ENCODE assay signal across 25 cellular contexts in the genomic region with DNA sequence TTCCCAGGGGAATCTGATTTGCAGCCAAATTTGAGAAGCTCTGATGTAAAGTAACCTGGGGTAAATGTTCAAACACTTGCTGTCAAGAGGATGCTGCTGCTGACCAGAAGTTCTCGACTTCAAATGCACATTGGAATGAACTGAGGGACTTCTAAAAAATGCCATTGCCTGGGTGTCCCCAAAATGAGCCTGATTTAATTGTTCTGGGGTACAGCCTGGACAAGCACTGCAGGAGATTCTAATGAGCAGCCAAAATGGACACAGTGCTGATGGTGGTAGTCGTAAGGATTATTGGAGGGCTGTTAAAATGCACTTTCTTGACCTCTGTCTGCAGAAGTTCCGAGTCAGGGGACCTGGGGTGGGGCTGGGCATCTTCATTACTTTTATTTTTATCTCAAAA. TPM values are rescaled to one million over a fixed set of nuclear protein-coding genes. Genes with fewer than 3 reads are reported as not detected.
"Had no signal": no experiment of that assay in that cellular context is flagged by ENCODE, and none has a peak within 500 bp of the region (broad histone marks: within the 10 kb centered on the region; RNA-seq: fewer than 3 reads in every experiment).

No MANE protein-coding gene starts in this region.

- H3K9ac ChIP-seq: parathyroid adenoma had no signal

- H3K4me3 ChIP-seq: left ventricle myocardium inferior, lung, mucosa of descending colon, right atrium auricular region, right lobe of liver, smooth muscle cell, tibial nerve, uterus had no signal

- H3K4me3 Mint-ChIP-seq: naive thymus-derived CD4-positive, alpha-beta T cell; natural killer cell treated with Interleukin-12 subunit alpha and Interleukin-12 subunit beta and Interleukin-15 and Interleukin-18, amount 100 ng/mL, for 72 hours; neural crest cell; stimulated activated memory B cell treated with anti-CD40 and anti-IgM and Interleukin-4, amounts not matched to agents 10 μg/mL and 1 μg/mL and 100 μg/mL, for 72 hours; stimulated activated naive CD8-positive, alpha-beta T cell treated with anti-CD3 and anti-CD28 coated beads, Interleukin-15, amount 100 ng/mL, for 72 hours; type B pancreatic cell had no signal

- H2AFZ ChIP-seq: parathyroid adenoma had no signal

- H3K36me3 ChIP-seq: left ventricle myocardium inferior, right atrium auricular region, right lobe of liver, tibial nerve, uterus had no signal

- ATAC-seq: mucosa of descending colon; naive thymus-derived CD4-positive, alpha-beta T cell; natural killer cell treated with Interleukin-12 subunit alpha and Interleukin-12 subunit beta and Interleukin-15 and Interleukin-18, amount 100 ng/mL, for 72 hours; right lobe of liver; stimulated activated memory B cell treated with anti-CD40 and anti-IgM and Interleukin-4, amounts not matched to agents 10 μg/mL and 1 μg/mL and 100 μg/mL, for 72 hours; stimulated activated naive CD8-positive, alpha-beta T cell treated with anti-CD3 and anti-CD28 coated beads, Interleukin-15, amount 100 ng/mL, for 72 hours had no signal

- H3K36me3 Mint-ChIP-seq: naive thymus-derived CD4-positive, alpha-beta T cell; natural killer cell treated with Interleukin-12 subunit alpha and Interleukin-12 subunit beta and Interleukin-15 and Interleukin-18, amount 100 ng/mL, for 72 hours; stimulated activated memory B cell treated with anti-CD40 and anti-IgM and Interleukin-4, amounts not matched to agents 10 μg/mL and 1 μg/mL and 100 μg/mL, for 72 hours; type B pancreatic cell had no signal

- H3K4me1 Mint-ChIP-seq: naive thymus-derived CD4-positive, alpha-beta T cell; stimulated activated naive CD8-positive, alpha-beta T cell treated with anti-CD3 and anti-CD28 coated beads, Interleukin-15, amount 100 ng/mL, for 72 hours had no signal

- H3K27ac Mint-ChIP-seq: naive thymus-derived CD4-positive, alpha-beta T cell; natural killer cell treated with Interleukin-12 subunit alpha and Interleukin-12 subunit beta and Interleukin-15 and Interleukin-18, amount 100 ng/mL, for 72 hours; stimulated activated memory B cell treated with anti-CD40 and anti-IgM and Interleukin-4, amounts not matched to agents 10 μg/mL and 1 μg/mL and 100 μg/mL, for 72 hours; stimulated activated naive CD8-positive, alpha-beta T cell treated with anti-CD3 and anti-CD28 coated beads, Interleukin-15, amount 100 ng/mL, for 72 hours; type B pancreatic cell had no signal

- H3K9me3 Mint-ChIP-seq: natural killer cell treated with Interleukin-12 subunit alpha and Interleukin-12 subunit beta and Interleukin-15 and Interleukin-18, amount 100 ng/mL, for 72 hours; neural crest cell; stimulated activated memory B cell treated with anti-CD40 and anti-IgM and Interleukin-4, amounts not matched to agents 10 μg/mL and 1 μg/mL and 100 μg/mL, for 72 hours; stimulated activated naive CD8-positive, alpha-beta T cell treated with anti-CD3 and anti-CD28 coated beads, Interleukin-15, amount 100 ng/mL, for 72 hours; type B pancreatic cell had no signal

- H3K79me2 ChIP-seq: parathyroid adenoma had no signal

- DNase-seq: hippocampal formation; kidney; left ventricle myocardium inferior; midbrain; mucosa of descending colon; naive thymus-derived CD4-positive, alpha-beta T cell; nucleus accumbens; right lobe of liver; stimulated activated CD4-positive, alpha-beta T cell treated with anti-CD3 and anti-CD28 coated beads, Interleukin-1b, Interleukin-23, amount 100 ng/mL, for 48 hours; stimulated activated CD4-positive, alpha-beta T cell treated with anti-CD3 and anti-CD28 coated beads, Interleukin-2, amount 100 ng/mL, for 48 hours; stimulated activated CD4-positive, alpha-beta T cell treated with anti-CD3 and anti-CD28 coated beads, Interleukin-4, amount 100 ng/mL, for 4 hours; stimulated activated CD8-positive, alpha-beta memory T cell treated with anti-CD3 and anti-CD28 coated beads, Interleukin-4, amount 100 ng/mL, for 48 hours; stimulated activated naive CD4-positive, alpha-beta T cell treated with Interleukin-2 at 50 U/mL for 16 hours; stimulated activated naive CD8-positive, alpha-beta T cell treated with anti-CD3 and anti-CD28 coated beads, Interleukin-15, amount 100 ng/mL, for 72 hours; substantia nigra; uterus had no signal

- H3K27me3 ChIP-seq: right atrium auricular region, right lobe of liver, tibial nerve, uterus had no signal

- H3K27ac ChIP-seq: left ventricle myocardium inferior, parathyroid adenoma, right atrium auricular region, right lobe of liver, tibial nerve, uterus had no signal

- H3K9me3 ChIP-seq: left ventricle myocardium inferior, mucosa of descending colon, right atrium auricular region, right lobe of liver, tibial nerve, uterus had no signal

- H3K4me1 ChIP-seq: left ventricle myocardium inferior, parathyroid adenoma, right atrium auricular region, right lobe of liver, uterus had no signal

- H3K4me2 ChIP-seq: smooth muscle cell had no signal

RNA-seq across cellular contexts. Expression of a gene that starts 49.5 kb away (rescaled TPM):
- total RNA-seq: left ventricle myocardium inferior; naive thymus-derived CD4-positive, alpha-beta T cell had no signal
- polyA plus RNA-seq: naive thymus-derived CD4-positive, alpha-beta T cell had no signal
